1 cellular context compared by ENCODE assay signal in genomic region chr1:153568367-153569099, GRCh38.
A peak's percentile ranks its signal among the peaks of the same experiment; 100 is the strongest.
TF ChIP-seq lines count a peak whose summit lies in the region.

No MANE protein-coding gene starts in this region.

TF ChIP-seq in K562, 482 proteins besides CTCF, POLR2A, EP300 and RAD21 (continued from another document and continues in another):
- TF ChIP-seq ZNF318 (IDR thresholded peaks at IDR 0.05; ENCODE audit: borderline replicate concordance in 1 of 2, low read depth in 1 of 2) (no peak), ATF2 (CRISPR knock-in tag; IDR thresholded peaks at IDR 0.05) (no peak), CBFA2T3 (IDR thresholded peaks at IDR 0.05) (peak; percentile 34), NFXL1 (CRISPR knock-in tag; IDR thresholded peaks at IDR 0.05) (no peak), MAFK (IDR thresholded peaks at IDR 0.05; ENCODE audit: low read length) (peak; percentile 44; the same call in 1 of the 2 replicates), PHB (CRISPR knock-in tag; IDR thresholded peaks at IDR 0.05) (no peak), ZFPM2 (CRISPR knock-in tag; IDR thresholded peaks at IDR 0.05) (no peak), RBM14 (IDR thresholded peaks at IDR 0.05; ENCODE audit: borderline replicate concordance, insufficient read depth, low read depth, low read length) (no peak), SMAD4 (CRISPR knock-in tag; conservative IDR thresholded peaks at IDR 0.05) (peak; percentile 74), HDAC2 (IDR thresholded peaks at IDR 0.05) (no peak), CBX5 (IDR thresholded peaks at IDR 0.05; ENCODE audit: borderline replicate concordance, low read depth) (0 out of 2 replicates have a peak, but pooled peaks have one; percentile 17), FOXM1 (IDR thresholded peaks at IDR 0.05; ENCODE audit: low read depth) (no peak), FOXM1 (CRISPR knock-in tag; IDR thresholded peaks at IDR 0.05; ENCODE audit: low read depth) (no peak), ZFP36 (IDR thresholded peaks at IDR 0.05; ENCODE audit: low read depth, low read length, partially characterized antibody) (peak; percentile 3), ZBED1 (IDR thresholded peaks at IDR 0.05) (no peak), CUX1 (CRISPR knock-in tag; IDR thresholded peaks at IDR 0.05) (no peak), CSDE1 (IDR thresholded peaks at IDR 0.05) (no peak), PTTG1 (tag; IDR thresholded peaks at IDR 0.05; ENCODE audit: low read depth) (no peak), SRSF1 (IDR thresholded peaks at IDR 0.05; ENCODE audit: low read depth, low read length) (no peak), NFIX (CRISPR knock-in tag; IDR thresholded peaks at IDR 0.05; ENCODE audit: low read depth) (no peak), NR2F6 (CRISPR knock-in tag; IDR thresholded peaks at IDR 0.05) (no peak), KDM5B (IDR thresholded peaks at IDR 0.05; ENCODE audit: insufficient replicate concordance, low read depth, low read length) (no peak), COPS2 (conservative IDR thresholded peaks at IDR 0.05) (no peak), GABPB2 (CRISPR knock-in tag; conservative IDR thresholded peaks at IDR 0.05) (no peak), HDAC1 (IDR thresholded peaks at IDR 0.05) (no peak), KLF10 (CRISPR knock-in tag; IDR thresholded peaks at IDR 0.05) (no peak), MAFG (tag; conservative IDR thresholded peaks at IDR 0.05) (0 out of 2 replicates have a peak, but pooled peaks have one; percentile 29), NR2C2 (CRISPR knock-in tag; IDR thresholded peaks at IDR 0.05) (no peak), NR2C2 (tag; IDR thresholded peaks at IDR 0.05) (no peak), ZNF311 (CRISPR knock-in tag; IDR thresholded peaks at IDR 0.05) (no peak), ZEB2 (IDR thresholded peaks at IDR 0.05) (peak; percentile 67; the same call in 1 of the 2 replicates), CHD1 (IDR thresholded peaks at IDR 0.05; ENCODE audit: low read length) (no peak), THAP12 (CRISPR knock-in tag; IDR thresholded peaks at IDR 0.05) (no peak), USF2 (CRISPR knock-in tag; IDR thresholded peaks at IDR 0.05) (no peak), ZNF583 (CRISPR knock-in tag; IDR thresholded peaks at IDR 0.05) (0 out of 2 replicates have a peak, but pooled peaks have one; percentile 50), CREB1 (IDR thresholded peaks at IDR 0.05) (peak; percentile 81), CREB1 (CRISPR knock-in tag; IDR thresholded peaks at IDR 0.05) (peak; percentile 64; the same call in 1 of the 2 replicates), IRF1 (CRISPR knock-in tag; IDR thresholded peaks at IDR 0.05; ENCODE audit: borderline replicate concordance) (no peak), GABPB1 (CRISPR knock-in tag; IDR thresholded peaks at IDR 0.05) (peak; percentile 55), HDAC8 (tag; IDR thresholded peaks at IDR 0.05) (no peak), RBFOX2 (IDR thresholded peaks at IDR 0.05; ENCODE audit: low read depth, low read length) (peak; percentile 57), C11orf30 (IDR thresholded peaks at IDR 0.05; ENCODE audit: low read depth) (peak; percentile 76)
- TF ChIP-seq, protein P1, sequence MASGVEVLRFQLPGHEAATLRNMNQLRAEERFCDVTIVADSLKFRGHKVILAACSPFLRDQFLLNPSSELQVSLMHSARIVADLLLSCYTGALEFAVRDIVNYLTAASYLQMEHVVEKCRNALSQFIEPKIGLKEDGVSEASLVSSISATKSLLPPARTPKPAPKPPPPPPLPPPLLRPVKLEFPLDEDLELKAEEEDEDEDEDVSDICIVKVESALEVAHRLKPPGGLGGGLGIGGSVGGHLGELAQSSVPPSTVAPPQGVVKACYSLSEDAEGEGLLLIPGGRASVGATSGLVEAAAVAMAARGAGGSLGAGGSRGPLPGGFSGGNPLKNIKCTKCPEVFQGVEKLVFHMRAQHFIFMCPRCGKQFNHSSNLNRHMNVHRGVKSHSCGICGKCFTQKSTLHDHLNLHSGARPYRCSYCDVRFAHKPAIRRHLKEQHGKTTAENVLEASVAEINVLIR (CRISPR knock-in tag; IDR thresholded peaks at IDR 0.05), result no peak
- TF ChIP-seq, protein P2, sequence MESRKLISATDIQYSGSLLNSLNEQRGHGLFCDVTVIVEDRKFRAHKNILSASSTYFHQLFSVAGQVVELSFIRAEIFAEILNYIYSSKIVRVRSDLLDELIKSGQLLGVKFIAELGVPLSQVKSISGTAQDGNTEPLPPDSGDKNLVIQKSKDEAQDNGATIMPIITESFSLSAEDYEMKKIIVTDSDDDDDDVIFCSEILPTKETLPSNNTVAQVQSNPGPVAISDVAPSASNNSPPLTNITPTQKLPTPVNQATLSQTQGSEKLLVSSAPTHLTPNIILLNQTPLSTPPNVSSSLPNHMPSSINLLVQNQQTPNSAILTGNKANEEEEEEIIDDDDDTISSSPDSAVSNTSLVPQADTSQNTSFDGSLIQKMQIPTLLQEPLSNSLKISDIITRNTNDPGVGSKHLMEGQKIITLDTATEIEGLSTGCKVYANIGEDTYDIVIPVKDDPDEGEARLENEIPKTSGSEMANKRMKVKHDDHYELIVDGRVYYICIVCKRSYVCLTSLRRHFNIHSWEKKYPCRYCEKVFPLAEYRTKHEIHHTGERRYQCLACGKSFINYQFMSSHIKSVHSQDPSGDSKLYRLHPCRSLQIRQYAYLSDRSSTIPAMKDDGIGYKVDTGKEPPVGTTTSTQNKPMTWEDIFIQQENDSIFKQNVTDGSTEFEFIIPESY (CRISPR knock-in tag; IDR thresholded peaks at IDR 0.05), result peak; percentile 55; the same call in 1 of the 2 replicates
